Comparison of ENCODE assay signal across 1 cellular context in the genomic region with DNA sequence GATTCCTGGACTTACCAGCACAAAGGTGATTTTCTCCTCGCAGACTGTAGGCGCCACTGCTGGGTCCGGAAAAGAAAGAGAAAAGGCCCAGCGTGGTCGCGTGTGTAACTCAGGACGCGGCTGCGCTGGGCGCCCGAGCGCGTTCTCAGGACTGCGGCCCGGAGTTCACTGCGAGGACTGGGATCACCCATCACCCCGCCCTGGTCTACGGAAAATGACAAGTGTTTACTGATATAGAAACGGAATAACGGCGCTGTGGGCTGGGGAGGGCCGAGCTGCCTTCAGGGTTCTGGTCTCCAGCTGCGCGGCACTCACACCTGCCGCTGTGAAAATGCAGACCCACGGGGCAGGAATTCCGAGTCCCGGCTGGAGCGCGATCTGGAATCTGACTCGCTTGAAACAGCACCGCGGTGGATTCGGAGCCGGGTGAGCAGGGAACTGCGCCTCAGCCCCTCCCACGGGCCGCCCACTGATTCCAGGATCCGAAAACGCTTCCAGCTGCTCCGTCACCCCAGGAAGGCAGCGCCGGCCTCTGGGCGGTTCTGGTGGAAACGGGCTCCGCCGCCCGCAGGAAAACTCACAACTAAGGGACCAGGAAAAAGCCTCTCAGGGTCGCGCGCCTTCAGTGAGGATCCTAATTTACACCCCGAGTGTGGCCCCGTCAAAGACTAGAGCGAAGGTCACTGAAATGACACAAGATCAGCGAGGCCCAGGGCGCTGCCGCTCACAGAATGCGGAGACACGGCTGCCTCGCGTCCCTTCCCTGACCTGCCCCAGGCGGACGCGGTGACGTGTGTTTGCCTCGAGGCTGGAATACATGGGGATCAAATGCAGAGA.
TF ChIP-seq lines count a peak whose summit lies in the region.

No MANE protein-coding gene starts in this region.

TF ChIP-seq in K562, 482 proteins besides CTCF, POLR2A, EP300 and RAD21 (continued from another document and continues in another):
- TF ChIP-seq, protein P1, sequence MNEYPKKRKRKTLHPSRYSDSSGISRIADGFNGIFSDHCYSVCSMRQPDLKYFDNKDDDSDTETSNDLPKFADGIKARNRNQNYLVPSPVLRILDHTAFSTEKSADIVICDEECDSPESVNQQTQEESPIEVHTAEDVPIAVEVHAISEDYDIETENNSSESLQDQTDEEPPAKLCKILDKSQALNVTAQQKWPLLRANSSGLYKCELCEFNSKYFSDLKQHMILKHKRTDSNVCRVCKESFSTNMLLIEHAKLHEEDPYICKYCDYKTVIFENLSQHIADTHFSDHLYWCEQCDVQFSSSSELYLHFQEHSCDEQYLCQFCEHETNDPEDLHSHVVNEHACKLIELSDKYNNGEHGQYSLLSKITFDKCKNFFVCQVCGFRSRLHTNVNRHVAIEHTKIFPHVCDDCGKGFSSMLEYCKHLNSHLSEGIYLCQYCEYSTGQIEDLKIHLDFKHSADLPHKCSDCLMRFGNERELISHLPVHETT (CRISPR knock-in tag; conservative IDR thresholded peaks at IDR 0.05 in 1 of 2, IDR thresholded peaks at IDR 0.05 in 1 of 2): peak in 1 of 2 experiments; percentile 70; a peak in 1 of 4 replicates
- TF ChIP-seq CBX3 (IDR thresholded peaks at IDR 0.05; ENCODE audit: borderline replicate concordance in 1 of 2, low read length in 2 of 2) (peak in 1 of 2 experiments; percentile 48; a peak in 1 of 3 replicates), GABPB1 (CRISPR knock-in tag; IDR thresholded peaks at IDR 0.05) (no peak), NCOA6 (IDR thresholded peaks at IDR 0.05) (no peak), TAF15 (IDR thresholded peaks at IDR 0.05; ENCODE audit: low read depth, low read length) (no peak), CBFA2T3 (IDR thresholded peaks at IDR 0.05) (no peak), NR2C2 (CRISPR knock-in tag; IDR thresholded peaks at IDR 0.05) (0 out of 2 replicates have a peak, but pooled peaks have one; percentile 31), NR2C2 (tag; IDR thresholded peaks at IDR 0.05) (peak; percentile 84), ZNF408 (CRISPR knock-in tag; IDR thresholded peaks at IDR 0.05; ENCODE audit: low read depth) (no peak), HDAC2 (IDR thresholded peaks at IDR 0.05) (no peak), TCF7L2 (IDR thresholded peaks at IDR 0.05; ENCODE audit: low read depth, low read length) (0 out of 2 replicates have a peak, but pooled peaks have one; percentile 25), SOX6 (IDR thresholded peaks at IDR 0.05) (peak; percentile 57; the same call in 1 of the 2 replicates), POLR2G (IDR thresholded peaks at IDR 0.05; ENCODE audit: low read depth, low read length) (peak; percentile 83), PTRF (tag; IDR thresholded peaks at IDR 0.05) (no peak), MAZ (CRISPR knock-in tag; conservative IDR thresholded peaks at IDR 0.05 in 1 of 2, IDR thresholded peaks at IDR 0.05 in 1 of 2) (no peak; a peak in 1 of 4 replicates), U2AF2 (optimal IDR thresholded peaks at IDR 0.05; ENCODE audit: low read depth, low read length) (no peak), FOSL1 (tag; conservative IDR thresholded peaks at IDR 0.05) (peak; percentile 59), RFX1 (IDR thresholded peaks at IDR 0.05) (no peak), NBN (IDR thresholded peaks at IDR 0.05; ENCODE audit: low read depth) (0 out of 2 replicates have a peak, but pooled peaks have one; percentile 31), ZFX (CRISPR knock-in tag; IDR thresholded peaks at IDR 0.05) (peak; percentile 96), ATF1 (CRISPR knock-in tag; IDR thresholded peaks at IDR 0.05) (no peak), ATF1 (tag; IDR thresholded peaks at IDR 0.05) (peak; percentile 82), DPF2 (IDR thresholded peaks at IDR 0.05) (0 out of 2 replicates have a peak, but pooled peaks have one; percentile 65)
- TF ChIP-seq, protein P2, sequence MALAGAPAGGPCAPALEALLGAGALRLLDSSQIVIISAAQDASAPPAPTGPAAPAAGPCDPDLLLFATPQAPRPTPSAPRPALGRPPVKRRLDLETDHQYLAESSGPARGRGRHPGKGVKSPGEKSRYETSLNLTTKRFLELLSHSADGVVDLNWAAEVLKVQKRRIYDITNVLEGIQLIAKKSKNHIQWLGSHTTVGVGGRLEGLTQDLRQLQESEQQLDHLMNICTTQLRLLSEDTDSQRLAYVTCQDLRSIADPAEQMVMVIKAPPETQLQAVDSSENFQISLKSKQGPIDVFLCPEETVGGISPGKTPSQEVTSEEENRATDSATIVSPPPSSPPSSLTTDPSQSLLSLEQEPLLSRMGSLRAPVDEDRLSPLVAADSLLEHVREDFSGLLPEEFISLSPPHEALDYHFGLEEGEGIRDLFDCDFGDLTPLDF (CRISPR knock-in tag; IDR thresholded peaks at IDR 0.05): no peak
- TF ChIP-seq, protein P3, sequence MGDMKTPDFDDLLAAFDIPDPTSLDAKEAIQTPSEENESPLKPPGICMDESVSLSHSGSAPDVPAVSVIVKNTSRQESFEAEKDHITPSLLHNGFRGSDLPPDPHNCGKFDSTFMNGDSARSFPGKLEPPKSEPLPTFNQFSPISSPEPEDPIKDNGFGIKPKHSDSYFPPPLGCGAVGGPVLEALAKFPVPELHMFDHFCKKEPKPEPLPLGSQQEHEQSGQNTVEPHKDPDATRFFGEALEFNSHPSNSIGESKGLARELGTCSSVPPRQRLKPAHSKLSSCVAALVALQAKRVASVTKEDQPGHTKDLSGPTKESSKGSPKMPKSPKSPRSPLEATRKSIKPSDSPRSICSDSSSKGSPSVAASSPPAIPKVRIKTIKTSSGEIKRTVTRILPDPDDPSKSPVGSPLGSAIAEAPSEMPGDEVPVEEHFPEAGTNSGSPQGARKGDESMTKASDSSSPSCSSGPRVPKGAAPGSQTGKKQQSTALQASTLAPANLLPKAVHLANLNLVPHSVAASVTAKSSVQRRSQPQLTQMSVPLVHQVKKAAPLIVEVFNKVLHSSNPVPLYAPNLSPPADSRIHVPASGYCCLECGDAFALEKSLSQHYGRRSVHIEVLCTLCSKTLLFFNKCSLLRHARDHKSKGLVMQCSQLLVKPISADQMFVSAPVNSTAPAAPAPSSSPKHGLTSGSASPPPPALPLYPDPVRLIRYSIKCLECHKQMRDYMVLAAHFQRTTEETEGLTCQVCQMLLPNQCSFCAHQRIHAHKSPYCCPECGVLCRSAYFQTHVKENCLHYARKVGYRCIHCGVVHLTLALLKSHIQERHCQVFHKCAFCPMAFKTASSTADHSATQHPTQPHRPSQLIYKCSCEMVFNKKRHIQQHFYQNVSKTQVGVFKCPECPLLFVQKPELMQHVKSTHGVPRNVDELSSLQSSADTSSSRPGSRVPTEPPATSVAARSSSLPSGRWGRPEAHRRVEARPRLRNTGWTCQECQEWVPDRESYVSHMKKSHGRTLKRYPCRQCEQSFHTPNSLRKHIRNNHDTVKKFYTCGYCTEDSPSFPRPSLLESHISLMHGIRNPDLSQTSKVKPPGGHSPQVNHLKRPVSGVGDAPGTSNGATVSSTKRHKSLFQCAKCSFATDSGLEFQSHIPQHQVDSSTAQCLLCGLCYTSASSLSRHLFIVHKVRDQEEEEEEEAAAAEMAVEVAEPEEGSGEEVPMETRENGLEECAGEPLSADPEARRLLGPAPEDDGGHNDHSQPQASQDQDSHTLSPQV (IDR thresholded peaks at IDR 0.05): 0 out of 2 replicates have a peak, but pooled peaks have one; percentile 68
- TF ChIP-seq, protein P4, sequence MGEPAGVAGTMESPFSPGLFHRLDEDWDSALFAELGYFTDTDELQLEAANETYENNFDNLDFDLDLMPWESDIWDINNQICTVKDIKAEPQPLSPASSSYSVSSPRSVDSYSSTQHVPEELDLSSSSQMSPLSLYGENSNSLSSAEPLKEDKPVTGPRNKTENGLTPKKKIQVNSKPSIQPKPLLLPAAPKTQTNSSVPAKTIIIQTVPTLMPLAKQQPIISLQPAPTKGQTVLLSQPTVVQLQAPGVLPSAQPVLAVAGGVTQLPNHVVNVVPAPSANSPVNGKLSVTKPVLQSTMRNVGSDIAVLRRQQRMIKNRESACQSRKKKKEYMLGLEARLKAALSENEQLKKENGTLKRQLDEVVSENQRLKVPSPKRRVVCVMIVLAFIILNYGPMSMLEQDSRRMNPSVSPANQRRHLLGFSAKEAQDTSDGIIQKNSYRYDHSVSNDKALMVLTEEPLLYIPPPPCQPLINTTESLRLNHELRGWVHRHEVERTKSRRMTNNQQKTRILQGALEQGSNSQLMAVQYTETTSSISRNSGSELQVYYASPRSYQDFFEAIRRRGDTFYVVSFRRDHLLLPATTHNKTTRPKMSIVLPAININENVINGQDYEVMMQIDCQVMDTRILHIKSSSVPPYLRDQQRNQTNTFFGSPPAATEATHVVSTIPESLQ (CRISPR knock-in tag; IDR thresholded peaks at IDR 0.05): no peak
- TF ChIP-seq, protein P5, sequence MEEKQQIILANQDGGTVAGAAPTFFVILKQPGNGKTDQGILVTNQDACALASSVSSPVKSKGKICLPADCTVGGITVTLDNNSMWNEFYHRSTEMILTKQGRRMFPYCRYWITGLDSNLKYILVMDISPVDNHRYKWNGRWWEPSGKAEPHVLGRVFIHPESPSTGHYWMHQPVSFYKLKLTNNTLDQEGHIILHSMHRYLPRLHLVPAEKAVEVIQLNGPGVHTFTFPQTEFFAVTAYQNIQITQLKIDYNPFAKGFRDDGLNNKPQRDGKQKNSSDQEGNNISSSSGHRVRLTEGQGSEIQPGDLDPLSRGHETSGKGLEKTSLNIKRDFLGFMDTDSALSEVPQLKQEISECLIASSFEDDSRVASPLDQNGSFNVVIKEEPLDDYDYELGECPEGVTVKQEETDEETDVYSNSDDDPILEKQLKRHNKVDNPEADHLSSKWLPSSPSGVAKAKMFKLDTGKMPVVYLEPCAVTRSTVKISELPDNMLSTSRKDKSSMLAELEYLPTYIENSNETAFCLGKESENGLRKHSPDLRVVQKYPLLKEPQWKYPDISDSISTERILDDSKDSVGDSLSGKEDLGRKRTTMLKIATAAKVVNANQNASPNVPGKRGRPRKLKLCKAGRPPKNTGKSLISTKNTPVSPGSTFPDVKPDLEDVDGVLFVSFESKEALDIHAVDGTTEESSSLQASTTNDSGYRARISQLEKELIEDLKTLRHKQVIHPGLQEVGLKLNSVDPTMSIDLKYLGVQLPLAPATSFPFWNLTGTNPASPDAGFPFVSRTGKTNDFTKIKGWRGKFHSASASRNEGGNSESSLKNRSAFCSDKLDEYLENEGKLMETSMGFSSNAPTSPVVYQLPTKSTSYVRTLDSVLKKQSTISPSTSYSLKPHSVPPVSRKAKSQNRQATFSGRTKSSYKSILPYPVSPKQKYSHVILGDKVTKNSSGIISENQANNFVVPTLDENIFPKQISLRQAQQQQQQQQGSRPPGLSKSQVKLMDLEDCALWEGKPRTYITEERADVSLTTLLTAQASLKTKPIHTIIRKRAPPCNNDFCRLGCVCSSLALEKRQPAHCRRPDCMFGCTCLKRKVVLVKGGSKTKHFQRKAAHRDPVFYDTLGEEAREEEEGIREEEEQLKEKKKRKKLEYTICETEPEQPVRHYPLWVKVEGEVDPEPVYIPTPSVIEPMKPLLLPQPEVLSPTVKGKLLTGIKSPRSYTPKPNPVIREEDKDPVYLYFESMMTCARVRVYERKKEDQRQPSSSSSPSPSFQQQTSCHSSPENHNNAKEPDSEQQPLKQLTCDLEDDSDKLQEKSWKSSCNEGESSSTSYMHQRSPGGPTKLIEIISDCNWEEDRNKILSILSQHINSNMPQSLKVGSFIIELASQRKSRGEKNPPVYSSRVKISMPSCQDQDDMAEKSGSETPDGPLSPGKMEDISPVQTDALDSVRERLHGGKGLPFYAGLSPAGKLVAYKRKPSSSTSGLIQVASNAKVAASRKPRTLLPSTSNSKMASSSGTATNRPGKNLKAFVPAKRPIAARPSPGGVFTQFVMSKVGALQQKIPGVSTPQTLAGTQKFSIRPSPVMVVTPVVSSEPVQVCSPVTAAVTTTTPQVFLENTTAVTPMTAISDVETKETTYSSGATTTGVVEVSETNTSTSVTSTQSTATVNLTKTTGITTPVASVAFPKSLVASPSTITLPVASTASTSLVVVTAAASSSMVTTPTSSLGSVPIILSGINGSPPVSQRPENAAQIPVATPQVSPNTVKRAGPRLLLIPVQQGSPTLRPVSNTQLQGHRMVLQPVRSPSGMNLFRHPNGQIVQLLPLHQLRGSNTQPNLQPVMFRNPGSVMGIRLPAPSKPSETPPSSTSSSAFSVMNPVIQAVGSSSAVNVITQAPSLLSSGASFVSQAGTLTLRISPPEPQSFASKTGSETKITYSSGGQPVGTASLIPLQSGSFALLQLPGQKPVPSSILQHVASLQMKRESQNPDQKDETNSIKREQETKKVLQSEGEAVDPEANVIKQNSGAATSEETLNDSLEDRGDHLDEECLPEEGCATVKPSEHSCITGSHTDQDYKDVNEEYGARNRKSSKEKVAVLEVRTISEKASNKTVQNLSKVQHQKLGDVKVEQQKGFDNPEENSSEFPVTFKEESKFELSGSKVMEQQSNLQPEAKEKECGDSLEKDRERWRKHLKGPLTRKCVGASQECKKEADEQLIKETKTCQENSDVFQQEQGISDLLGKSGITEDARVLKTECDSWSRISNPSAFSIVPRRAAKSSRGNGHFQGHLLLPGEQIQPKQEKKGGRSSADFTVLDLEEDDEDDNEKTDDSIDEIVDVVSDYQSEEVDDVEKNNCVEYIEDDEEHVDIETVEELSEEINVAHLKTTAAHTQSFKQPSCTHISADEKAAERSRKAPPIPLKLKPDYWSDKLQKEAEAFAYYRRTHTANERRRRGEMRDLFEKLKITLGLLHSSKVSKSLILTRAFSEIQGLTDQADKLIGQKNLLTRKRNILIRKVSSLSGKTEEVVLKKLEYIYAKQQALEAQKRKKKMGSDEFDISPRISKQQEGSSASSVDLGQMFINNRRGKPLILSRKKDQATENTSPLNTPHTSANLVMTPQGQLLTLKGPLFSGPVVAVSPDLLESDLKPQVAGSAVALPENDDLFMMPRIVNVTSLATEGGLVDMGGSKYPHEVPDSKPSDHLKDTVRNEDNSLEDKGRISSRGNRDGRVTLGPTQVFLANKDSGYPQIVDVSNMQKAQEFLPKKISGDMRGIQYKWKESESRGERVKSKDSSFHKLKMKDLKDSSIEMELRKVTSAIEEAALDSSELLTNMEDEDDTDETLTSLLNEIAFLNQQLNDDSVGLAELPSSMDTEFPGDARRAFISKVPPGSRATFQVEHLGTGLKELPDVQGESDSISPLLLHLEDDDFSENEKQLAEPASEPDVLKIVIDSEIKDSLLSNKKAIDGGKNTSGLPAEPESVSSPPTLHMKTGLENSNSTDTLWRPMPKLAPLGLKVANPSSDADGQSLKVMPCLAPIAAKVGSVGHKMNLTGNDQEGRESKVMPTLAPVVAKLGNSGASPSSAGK (IDR thresholded peaks at IDR 0.05): peak; percentile 96
- TF ChIP-seq, protein P6, sequence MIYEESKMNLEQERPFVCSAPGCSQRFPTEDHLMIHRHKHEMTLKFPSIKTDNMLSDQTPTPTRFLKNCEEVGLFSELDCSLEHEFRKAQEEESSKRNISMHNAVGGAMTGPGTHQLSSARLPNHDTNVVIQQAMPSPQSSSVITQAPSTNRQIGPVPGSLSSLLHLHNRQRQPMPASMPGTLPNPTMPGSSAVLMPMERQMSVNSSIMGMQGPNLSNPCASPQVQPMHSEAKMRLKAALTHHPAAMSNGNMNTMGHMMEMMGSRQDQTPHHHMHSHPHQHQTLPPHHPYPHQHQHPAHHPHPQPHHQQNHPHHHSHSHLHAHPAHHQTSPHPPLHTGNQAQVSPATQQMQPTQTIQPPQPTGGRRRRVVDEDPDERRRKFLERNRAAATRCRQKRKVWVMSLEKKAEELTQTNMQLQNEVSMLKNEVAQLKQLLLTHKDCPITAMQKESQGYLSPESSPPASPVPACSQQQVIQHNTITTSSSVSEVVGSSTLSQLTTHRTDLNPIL (CRISPR knock-in tag; IDR thresholded peaks at IDR 0.05): no peak
